10 cellular contexts compared by ENCODE assay signal in genomic region chr19:46288896-46289588, GRCh38. TPM values are rescaled to one million over a fixed set of nuclear protein-coding genes. Genes with fewer than 3 reads are reported as not detected.
DNase-seq lines count a peak whose midpoint lies in the region; ATAC-seq and TF ChIP-seq lines count a peak whose summit lies in the region.
"Had no signal": no experiment of that assay in that cellular context is flagged by ENCODE, and none has a peak within 500 bp of the region (broad histone marks: within the 10 kb centered on the region; RNA-seq: fewer than 3 reads in every experiment).

No MANE protein-coding gene starts in this region.

- CTCF ChIA-PET in Panc1 (lab: Charles Lee), result no interaction called here

- no peak for TF ChIP-seq POLR2A in gastrocnemius medialis (IDR thresholded peaks at IDR 0.05)

- H3K4me1 ChIP-seq in Panc1 (ENCODE audit: control insufficient read depth, insufficient read depth, low read length) (no peaks in the 10 kb centered on the region), gastrocnemius medialis (no peaks in the 10 kb centered on the region)

- DNase-seq in GM04504 (ENCODE audit: low read depth) (peak; percentile 36), Panc1 (ENCODE audit: low read depth, low spot score) (no peak), fibroblast of mammary gland (ENCODE audit: low read depth) (peak; percentile 98), gastrocnemius medialis (no peak), globus pallidus (ENCODE audit: low spot score) (no peak)
- no peak for DNase-seq in stimulated activated CD4-positive, alpha-beta T cell treated with anti-CD3 and anti-CD28 coated beads, Interleukin-2, amount 100 ng/mL, for 48 hours
- DNase-seq: hippocampal formation, NCI-H774 had no signal

- H3K4me3 ChIP-seq in Panc1 (ENCODE audit: low read depth in 2 of 2, low read length in 2 of 2), result no peak overlapping the region
- no peak overlapping the region for H3K4me3 ChIP-seq in fibroblast of mammary gland (ENCODE audit: control insufficient read depth, low read depth, low read length)
- H3K4me3 ChIP-seq in gastrocnemius medialis, result no peak overlapping the region

- BruUV-seq in Panc1 (replicated peaks; lab: Mats Ljungman, UMichigan), result no TSS peak

- no peak for TF ChIP-seq CTCF in Panc1 (IDR thresholded peaks at IDR 0.05)
- no peak for TF ChIP-seq CTCF in fibroblast of mammary gland (conservative IDR thresholded peaks at IDR 0.05; ENCODE audit: control insufficient read depth, insufficient read depth, low read depth, low read length)
- TF ChIP-seq CTCF in gastrocnemius medialis (IDR thresholded peaks at IDR 0.05 in 4 of 5, conservative IDR thresholded peaks at IDR 0.05 in 1 of 5), result no peak

- H3K9me3 ChIP-seq in Panc1 (ENCODE audit: control insufficient read depth, insufficient read depth, low read depth, low read length) (no peaks in the 10 kb centered on the region), gastrocnemius medialis (no peaks in the 10 kb centered on the region)

- H3K27ac ChIP-seq in Panc1 (ENCODE audit: low read length) (no peak overlapping the region), gastrocnemius medialis (peak overlapping the region; percentile 41 to 67 (median 48))

- H3K36me3 ChIP-seq in Panc1 (ENCODE audit: control insufficient read depth, insufficient read depth, low read length) (no peaks in the 10 kb centered on the region), gastrocnemius medialis (no peaks in the 10 kb centered on the region)

- H3K27me3 ChIP-seq in Panc1 (ENCODE audit: control insufficient read depth, insufficient read depth, low read length) (no peaks in the 10 kb centered on the region), gastrocnemius medialis (no peaks in the 10 kb centered on the region)

- intact Hi-C loops in Panc1 (cut with micrococcal nuclease; ENCODE audit: unreplicated experiment), result loop anchor here (10.0 kb wide), 1 partner anchor 106 kb away; no protein-coding TSS in a partner anchor
- intact Hi-C loops in gastrocnemius medialis (cut with DNase I; ENCODE audit: low total_unique reads), result no loop called here

- in situ Hi-C loops in Panc1 (cut with HindIII; ENCODE audit: low pct_unique_long_range_greater_than_20kb, low sequenced_read_pairs) (no loop called here), gastrocnemius medialis (cut with MboI; ENCODE audit: low sequenced_read_pairs in 4 of 4) (loop anchor here in 2 of 4 donors (10.0 to 25.0 kb wide), 2 partner anchors 196 to 198 kb away; partner anchors contain the start of gene PNMA8B (in 1 of the 2))

- ATAC-seq in Panc1, result peak; percentile 42; the same call in 1 of the 2 replicates
- peak; percentile 27 to 63 for ATAC-seq in gastrocnemius medialis
- ATAC-seq in GM21529 (IDR thresholded peaks at IDR 0.05; ENCODE audit: unreplicated experiment), result no peak
- no peak for ATAC-seq in GM21717 (IDR thresholded peaks at IDR 0.05; ENCODE audit: unreplicated experiment)

- POLR2A ChIA-PET in Panc1 (lab: Charles Lee), result no interaction called here

RNA-seq across cellular contexts. Expression of gene HIF3A, which starts 7.8 kb away (rescaled TPM):
- total RNA-seq in Panc1 (2021; ENCODE audit: unreplicated experiment) (not detected), gastrocnemius medialis (10 to 100 TPM in 3 of 4 donors, 1 to 10 TPM in 1; 5.9 to 29.2 (median 13.9) TPM)
- not detected for polyA plus RNA-seq in Panc1 (2012; ENCODE audit: insufficient read length)

RNA-seq across cellular contexts. Expression of gene PPP5C, which starts 57.8 kb away (rescaled TPM):
- total RNA-seq in Panc1 (2021; ENCODE audit: unreplicated experiment), result 58.1 TPM
- 60.4 TPM for polyA plus RNA-seq in Panc1 (2012; ENCODE audit: insufficient read length)
- 10 to 100 TPM; 47.4 to 74.9 (median 62.8) TPM for total RNA-seq in gastrocnemius medialis

RNA-seq across cellular contexts. Expression of gene IGFL1, which starts 59.5 kb away (rescaled TPM):
- total RNA-seq in Panc1 (2021; ENCODE audit: unreplicated experiment) (not detected), gastrocnemius medialis (not detected)
- not detected for polyA plus RNA-seq in Panc1 (2012; ENCODE audit: insufficient read length)

Comparison
In these comparisons a context has a peak if more than half of its experiments do, and no peak if none do; other contexts are left out.
1. DNase-seq: peak in GM04504 (single experiment) and fibroblast of mammary gland (single experiment); none in Panc1 (single experiment), gastrocnemius medialis (0 of 2), globus pallidus (single experiment) and stimulated activated CD4-positive, alpha-beta T cell treated with anti-CD3 and anti-CD28 coated beads, Interleukin-2, amount 100 ng/mL, for 48 hours (0 of 2).
2. ATAC-seq: peak in Panc1 (single experiment) and gastrocnemius medialis (2 of 2); none in GM21529 (single experiment) and GM21717 (single experiment).